Comparison of ENCODE assay signal across 1 cellular context in genomic region chr13:22883262-22883840, GRCh38.
TF ChIP-seq lines count a peak whose summit lies in the region.

No MANE protein-coding gene starts in this region.

TF ChIP-seq in WTC11, 78 proteins besides CTCF, POLR2A, EP300 and RAD21 (continued from another document):
- TF ChIP-seq ZNF532 (CRISPR knock-in tag; IDR thresholded peaks at IDR 0.05; ENCODE audit: borderline replicate concordance) = no peak
- no peak for TF ChIP-seq ATF6 (CRISPR knock-in tag; IDR thresholded peaks at IDR 0.05)
- TF ChIP-seq ZNF121 (CRISPR knock-in tag; IDR thresholded peaks at IDR 0.05) = no peak
- no peak for TF ChIP-seq EMX1 (CRISPR knock-in tag; IDR thresholded peaks at IDR 0.05)
- no peak for TF ChIP-seq NR1H2 (CRISPR knock-in tag; IDR thresholded peaks at IDR 0.05)
- TF ChIP-seq ZNF416 (CRISPR knock-in tag; IDR thresholded peaks at IDR 0.05) = no peak
- no peak for TF ChIP-seq GTF2I (CRISPR knock-in tag; conservative IDR thresholded peaks at IDR 0.05)
- TF ChIP-seq ZNF263 (CRISPR knock-in tag; IDR thresholded peaks at IDR 0.05; ENCODE audit: low read depth) = no peak
- no peak for TF ChIP-seq MAX (CRISPR knock-in tag; IDR thresholded peaks at IDR 0.05)
- TF ChIP-seq ETV6 (CRISPR knock-in tag; IDR thresholded peaks at IDR 0.05) = no peak
- no peak for TF ChIP-seq PRDM15 (CRISPR knock-in tag; IDR thresholded peaks at IDR 0.05)
- no peak for TF ChIP-seq NR2C2 (CRISPR knock-in tag; IDR thresholded peaks at IDR 0.05)
- TF ChIP-seq SP1 (CRISPR knock-in tag; conservative IDR thresholded peaks at IDR 0.05) = no peak
- no peak for TF ChIP-seq CREM (CRISPR knock-in tag; IDR thresholded peaks at IDR 0.05)
- no peak for TF ChIP-seq ZNF138 (CRISPR knock-in tag; conservative IDR thresholded peaks at IDR 0.05)
